In the genomic region with DNA sequence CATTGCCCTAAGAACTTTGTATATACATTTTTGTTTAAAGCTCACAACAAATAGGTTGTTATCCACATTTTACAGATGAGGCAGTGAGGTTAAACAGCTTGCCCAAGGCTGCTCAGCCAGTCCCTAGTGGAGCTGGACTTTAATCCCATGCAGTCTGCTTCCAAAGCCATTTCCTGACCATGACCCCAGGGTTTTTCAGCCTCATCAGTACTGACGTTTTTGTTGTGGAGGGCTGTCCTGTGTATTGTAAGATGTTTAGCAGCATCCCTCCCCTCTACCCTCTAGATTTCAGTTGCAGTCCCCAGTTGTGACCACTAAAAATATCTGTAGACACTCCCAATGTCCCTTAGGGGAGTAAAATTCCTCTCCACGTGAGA, we compare ENCODE assay signal across 1 cellular context.
TF ChIP-seq lines count a peak whose summit lies in the region.

No MANE protein-coding gene starts in this region.

TF ChIP-seq in HepG2, 621 proteins besides CTCF, POLR2A, EP300 and RAD21 (continued from another document):
- TF ChIP-seq, protein P1, sequence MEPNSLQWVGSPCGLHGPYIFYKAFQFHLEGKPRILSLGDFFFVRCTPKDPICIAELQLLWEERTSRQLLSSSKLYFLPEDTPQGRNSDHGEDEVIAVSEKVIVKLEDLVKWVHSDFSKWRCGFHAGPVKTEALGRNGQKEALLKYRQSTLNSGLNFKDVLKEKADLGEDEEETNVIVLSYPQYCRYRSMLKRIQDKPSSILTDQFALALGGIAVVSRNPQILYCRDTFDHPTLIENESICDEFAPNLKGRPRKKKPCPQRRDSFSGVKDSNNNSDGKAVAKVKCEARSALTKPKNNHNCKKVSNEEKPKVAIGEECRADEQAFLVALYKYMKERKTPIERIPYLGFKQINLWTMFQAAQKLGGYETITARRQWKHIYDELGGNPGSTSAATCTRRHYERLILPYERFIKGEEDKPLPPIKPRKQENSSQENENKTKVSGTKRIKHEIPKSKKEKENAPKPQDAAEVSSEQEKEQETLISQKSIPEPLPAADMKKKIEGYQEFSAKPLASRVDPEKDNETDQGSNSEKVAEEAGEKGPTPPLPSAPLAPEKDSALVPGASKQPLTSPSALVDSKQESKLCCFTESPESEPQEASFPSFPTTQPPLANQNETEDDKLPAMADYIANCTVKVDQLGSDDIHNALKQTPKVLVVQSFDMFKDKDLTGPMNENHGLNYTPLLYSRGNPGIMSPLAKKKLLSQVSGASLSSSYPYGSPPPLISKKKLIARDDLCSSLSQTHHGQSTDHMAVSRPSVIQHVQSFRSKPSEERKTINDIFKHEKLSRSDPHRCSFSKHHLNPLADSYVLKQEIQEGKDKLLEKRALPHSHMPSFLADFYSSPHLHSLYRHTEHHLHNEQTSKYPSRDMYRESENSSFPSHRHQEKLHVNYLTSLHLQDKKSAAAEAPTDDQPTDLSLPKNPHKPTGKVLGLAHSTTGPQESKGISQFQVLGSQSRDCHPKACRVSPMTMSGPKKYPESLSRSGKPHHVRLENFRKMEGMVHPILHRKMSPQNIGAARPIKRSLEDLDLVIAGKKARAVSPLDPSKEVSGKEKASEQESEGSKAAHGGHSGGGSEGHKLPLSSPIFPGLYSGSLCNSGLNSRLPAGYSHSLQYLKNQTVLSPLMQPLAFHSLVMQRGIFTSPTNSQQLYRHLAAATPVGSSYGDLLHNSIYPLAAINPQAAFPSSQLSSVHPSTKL (CRISPR knock-in tag; IDR thresholded peaks at IDR 0.05) = peak; percentile 74
- TF ChIP-seq MZF1 (CRISPR knock-in tag; IDR thresholded peaks at IDR 0.05; ENCODE audit: borderline replicate concordance) (no peak), RARA (CRISPR knock-in tag; IDR thresholded peaks at IDR 0.05) (peak; percentile 89), KAT8 (CRISPR knock-in tag; IDR thresholded peaks at IDR 0.05) (no peak), SP5 (CRISPR knock-in tag; IDR thresholded peaks at IDR 0.05; ENCODE audit: borderline replicate concordance, low read depth) (no peak), ZNF34 (CRISPR knock-in tag; IDR thresholded peaks at IDR 0.05; ENCODE audit: borderline replicate concordance) (no peak), ZNF709 (CRISPR knock-in tag; IDR thresholded peaks at IDR 0.05) (no peak), SSRP1 (CRISPR knock-in tag; IDR thresholded peaks at IDR 0.05) (no peak), RARG (CRISPR knock-in tag; IDR thresholded peaks at IDR 0.05; ENCODE audit: low read depth) (no peak), ZNF749 (CRISPR knock-in tag; IDR thresholded peaks at IDR 0.05; ENCODE audit: borderline replicate concordance) (no peak), TEAD3 (CRISPR knock-in tag; optimal IDR thresholded peaks at IDR 0.05; ENCODE audit: borderline replicate concordance) (no peak), ZNF616 (CRISPR knock-in tag; IDR thresholded peaks at IDR 0.05; ENCODE audit: low read depth) (no peak)
- TF ChIP-seq, protein P2, sequence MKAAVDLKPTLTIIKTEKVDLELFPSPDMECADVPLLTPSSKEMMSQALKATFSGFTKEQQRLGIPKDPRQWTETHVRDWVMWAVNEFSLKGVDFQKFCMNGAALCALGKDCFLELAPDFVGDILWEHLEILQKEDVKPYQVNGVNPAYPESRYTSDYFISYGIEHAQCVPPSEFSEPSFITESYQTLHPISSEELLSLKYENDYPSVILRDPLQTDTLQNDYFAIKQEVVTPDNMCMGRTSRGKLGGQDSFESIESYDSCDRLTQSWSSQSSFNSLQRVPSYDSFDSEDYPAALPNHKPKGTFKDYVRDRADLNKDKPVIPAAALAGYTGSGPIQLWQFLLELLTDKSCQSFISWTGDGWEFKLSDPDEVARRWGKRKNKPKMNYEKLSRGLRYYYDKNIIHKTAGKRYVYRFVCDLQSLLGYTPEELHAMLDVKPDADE (CRISPR knock-in tag; IDR thresholded peaks at IDR 0.05) = no peak
- TF ChIP-seq, protein P3, sequence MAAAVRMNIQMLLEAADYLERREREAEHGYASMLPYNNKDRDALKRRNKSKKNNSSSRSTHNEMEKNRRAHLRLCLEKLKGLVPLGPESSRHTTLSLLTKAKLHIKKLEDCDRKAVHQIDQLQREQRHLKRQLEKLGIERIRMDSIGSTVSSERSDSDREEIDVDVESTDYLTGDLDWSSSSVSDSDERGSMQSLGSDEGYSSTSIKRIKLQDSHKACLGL (CRISPR knock-in tag; IDR thresholded peaks at IDR 0.05) = no peak
- TF ChIP-seq, protein P4, sequence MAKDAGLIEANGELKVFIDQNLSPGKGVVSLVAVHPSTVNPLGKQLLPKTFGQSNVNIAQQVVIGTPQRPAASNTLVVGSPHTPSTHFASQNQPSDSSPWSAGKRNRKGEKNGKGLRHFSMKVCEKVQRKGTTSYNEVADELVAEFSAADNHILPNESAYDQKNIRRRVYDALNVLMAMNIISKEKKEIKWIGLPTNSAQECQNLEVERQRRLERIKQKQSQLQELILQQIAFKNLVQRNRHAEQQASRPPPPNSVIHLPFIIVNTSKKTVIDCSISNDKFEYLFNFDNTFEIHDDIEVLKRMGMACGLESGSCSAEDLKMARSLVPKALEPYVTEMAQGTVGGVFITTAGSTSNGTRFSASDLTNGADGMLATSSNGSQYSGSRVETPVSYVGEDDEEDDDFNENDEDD (CRISPR knock-in tag; IDR thresholded peaks at IDR 0.05; ENCODE audit: borderline replicate concordance) = no peak
TF ChIP-seq in HepG2: peak in this region for 25.
